In the genomic region with DNA sequence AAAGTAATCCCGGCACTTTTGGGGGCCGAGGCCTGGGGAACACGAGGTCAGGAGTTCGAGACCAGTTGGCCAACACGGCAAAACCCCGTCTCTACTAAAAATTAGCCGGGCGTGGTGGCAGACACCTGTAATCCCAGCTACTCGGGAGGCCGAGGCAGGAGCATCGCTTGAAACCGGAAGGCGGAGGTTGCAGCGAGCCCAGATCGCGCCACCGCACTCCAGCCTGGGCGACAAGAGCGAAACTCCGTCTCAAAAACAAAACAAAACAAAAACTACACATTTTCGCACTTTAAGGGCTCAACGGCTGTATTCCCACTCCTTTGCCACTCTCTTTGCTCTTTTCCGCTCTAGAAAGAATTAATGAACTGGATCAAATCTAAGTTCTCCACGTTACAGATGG, we compare ENCODE assay signal across 7 cellular contexts. TPM values are rescaled to one million over a fixed set of nuclear protein-coding genes. Genes with fewer than 3 reads are reported as not detected.
DNase-seq lines count a peak whose midpoint lies in the region; ATAC-seq, FAIRE-seq and TF ChIP-seq lines count a peak whose summit lies in the region.

No MANE protein-coding gene starts in this region.

- H3K4me1 ChIP-seq in HUES6 (ENCODE audit: control insufficient read depth, insufficient read depth, low read length): peaks cover 7% of the 10 kb centered on the region; the same call in 1 of the 2 replicates
- H3K4me1 ChIP-seq in iPS-20b (ENCODE audit: insufficient read depth, low read length): peaks cover 6% of the 10 kb centered on the region; the same call in 1 of the 2 replicates
- H3K4me1 ChIP-seq in stomach: peaks cover 21 to 37% (median 32%) of the 10 kb centered on the region in 4 donors

- TF ChIP-seq EP300 in stomach (IDR thresholded peaks at IDR 0.05): no peak

- peaks cover 39% of the 10 kb centered on the region for H3K4me1 Mint-ChIP-seq in activated naive CD8-positive, alpha-beta T cell (ENCODE audit: low read depth)

- peak overlapping the region; percentile 97 for H3K27ac Mint-ChIP-seq in activated naive CD8-positive, alpha-beta T cell

- peak overlapping the region; percentile 75 for H3K9ac ChIP-seq in HUES6 (ENCODE audit: low read length)
- peak overlapping the region; percentile 64; the same call in 1 of the 2 replicates for H3K9ac ChIP-seq in iPS-20b (ENCODE audit: low read depth, low read length)

- TF ChIP-seq CTCF in stomach (IDR thresholded peaks at IDR 0.05): no peak

- no peak for FAIRE-seq in RCC 7860 (lab: Jason Lieb, UNC)

- DNase-seq in stomach (no peak), NCI-H1436 treated with DMSO at 0.1 percent for 48 hours (lab: John Stamatoyannopoulos, UW) (no peak), RCC 7860 (ENCODE audit: low spot score) (no peak)

- H3K36me3 ChIP-seq in HUES6 (ENCODE audit: control insufficient read depth, insufficient read depth, low read length) (peaks cover 25% of the 10 kb centered on the region), iPS-20b (ENCODE audit: insufficient read depth, low read depth, low read length) (peaks cover 24% of the 10 kb centered on the region), stomach (peaks cover 8 to 23% (median 22%) of the 10 kb centered on the region in 4 donors)

- no peaks in the 10 kb centered on the region for H3K9me3 Mint-ChIP-seq in activated naive CD8-positive, alpha-beta T cell (ENCODE audit: low read depth)

- intact Hi-C loops in stomach (cut with DNase I; ENCODE audit: low total_unique reads): no loop called here

- H3K27ac ChIP-seq in HUES6 (ENCODE audit: low read depth, low read length) (peak overlapping the region; percentile 54; the same call in 1 of the 2 replicates), iPS-20b (ENCODE audit: low read length) (no peak overlapping the region), stomach (peak overlapping the region; percentile 94 to 98 (median 95))

- no peaks in the 10 kb centered on the region for H3K27me3 Mint-ChIP-seq in activated naive CD8-positive, alpha-beta T cell

- H3K9me3 ChIP-seq in HUES6 (ENCODE audit: control insufficient read depth, insufficient read depth, low read depth, low read length): no peaks in the 10 kb centered on the region
- no peaks in the 10 kb centered on the region for H3K9me3 ChIP-seq in iPS-20b (ENCODE audit: insufficient read depth, low read depth, low read length)
- H3K9me3 ChIP-seq in stomach: no peaks in the 10 kb centered on the region

- peaks cover 7% of the 10 kb centered on the region for H3K36me3 Mint-ChIP-seq in activated naive CD8-positive, alpha-beta T cell

- ATAC-seq in GM21528 (IDR thresholded peaks at IDR 0.05; ENCODE audit: low FRiP score, unreplicated experiment): no peak

- TF ChIP-seq POLR2A in stomach (IDR thresholded peaks at IDR 0.05): no peak

- H3K27me3 ChIP-seq in HUES6 (ENCODE audit: control insufficient read depth, insufficient read depth, low read length): no peaks in the 10 kb centered on the region
- no peaks in the 10 kb centered on the region for H3K27me3 ChIP-seq in iPS-20b (ENCODE audit: insufficient read depth, low read length)
- H3K27me3 ChIP-seq in stomach: no peaks in the 10 kb centered on the region

- H3K4me3 Mint-ChIP-seq in activated naive CD8-positive, alpha-beta T cell: peak overlapping the region; percentile 98

- WGBS in stomach, 5 donors: 80 to 89% (median 82%) methylated on average over 24 of the region's 24 CpGs

- H3K4me3 ChIP-seq in HUES6 (ENCODE audit: low read depth, low read length) (peak overlapping the region; percentile 99), iPS-20b (ENCODE audit: low read length) (peak overlapping the region; percentile 82), stomach (peak overlapping the region; percentile 70 to 93 (median 78))

RNA-seq across cellular contexts. Expression of a gene that starts 0.8 kb away (rescaled TPM):
- 10 to 100 TPM in 4 of 5 donors, 1 to 10 TPM in 1; 5.4 to 33.0 (median 21.0) TPM for total RNA-seq in stomach
- polyA plus RNA-seq in stomach: 10 to 100 TPM in 1 of 3 donors, 1 to 10 TPM in 2; 8.3 to 12.0 (median 9.8) TPM

RNA-seq across cellular contexts. Expression of a gene that starts 15.8 kb away (rescaled TPM):
- under 1 TPM in 3 of 5 donors, not detected in 2; under 0.01 to 0.92 (median 0.29) TPM for total RNA-seq in stomach
- under 1 TPM in 2 of 3 donors, not detected in 1; 0.19 to 0.46 TPM for polyA plus RNA-seq in stomach

RNA-seq across cellular contexts. Expression of a gene that starts 53.5 kb away (rescaled TPM):
- 100 to 1,000 TPM in 3 of 5 donors, 10 to 100 TPM in 2; 43.7 to 864 (median 119) TPM for total RNA-seq in stomach
- 10 to 100 TPM; 16.4 to 38.2 (median 28.4) TPM for polyA plus RNA-seq in stomach
